In the genomic region with DNA sequence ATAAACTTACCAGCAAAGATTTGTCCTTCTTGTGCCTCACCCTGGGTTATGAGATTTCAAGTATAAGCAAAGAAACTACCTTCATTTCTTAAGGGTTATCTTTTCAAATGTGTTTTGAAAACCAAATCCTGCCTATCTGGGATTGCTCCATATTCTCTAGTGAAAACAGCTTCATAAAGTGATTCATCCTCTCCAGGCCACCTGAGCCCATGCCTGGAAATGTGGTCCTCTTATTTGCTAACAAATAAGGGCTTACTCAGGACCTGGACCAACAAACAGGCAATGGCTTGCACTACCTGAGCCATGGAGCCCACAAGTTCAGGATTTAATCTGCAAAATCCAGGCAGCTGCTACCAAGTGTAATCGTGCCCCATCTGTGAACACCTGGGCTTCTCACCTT, we compare ENCODE assay signal across 18 cellular contexts.
DNase-seq lines count a peak whose midpoint lies in the region; ATAC-seq, FAIRE-seq and TF ChIP-seq lines count a peak whose summit lies in the region.
"Had no signal": no experiment of that assay in that cellular context is flagged by ENCODE, and none has a peak within 500 bp of the region (broad histone marks: within the 10 kb centered on the region; RNA-seq: fewer than 3 reads in every experiment).

No MANE protein-coding gene starts in this region.

- H3K9ac ChIP-seq in IMR-90 (ENCODE audit: low read depth, low read length) (no peak overlapping the region), mesenchymal stem cell (ENCODE audit: low read length) (no peak overlapping the region)

- no peak for TF ChIP-seq POLR2A in GM12892 (IDR thresholded peaks at IDR 0.05; ENCODE audit: low read depth, low read length)
- TF ChIP-seq POLR2A in IMR-90 (IDR thresholded peaks at IDR 0.05; ENCODE audit: low read depth, low read length) = no peak

- H3K79me1 ChIP-seq in IMR-90 (ENCODE audit: low read depth in 1 of 2, low read length in 2 of 2) (no peaks in the 10 kb centered on the region), mesenchymal stem cell (replicated peaks; ENCODE audit: low read length, poor library complexity, severe bottlenecking) (no peaks in the 10 kb centered on the region)

- intact Hi-C loops in IMR-90 (cut with micrococcal nuclease) = no loop called here

- in situ Hi-C loops in IMR-90 (cut with MboI; ENCODE audit: low sequenced_read_pairs) = no loop called here

- BruUV-seq in IMR-90 (replicated peaks; lab: Mats Ljungman, UMichigan) = no TSS peak

- whole genome bisulfite sequencing in IMR-90 (ENCODE audit: extremely low coverage in 2 of 2, insufficient read length in 1 of 2), 2 experiments = no CpG with 5 or more reads among the region's 1 CpG
- WGBS in mesenchymal stem cell = 100% methylated on average over 1 of the region's 1 CpG

- H3K27ac ChIP-seq in IMR-90 (ENCODE audit: insufficient read depth, low read length) (no peak overlapping the region), mesenchymal stem cell (ENCODE audit: low read length, poor library complexity, severe bottlenecking) (no peak overlapping the region)

- no peaks in the 10 kb centered on the region for H4K20me1 ChIP-seq in IMR-90 (ENCODE audit: insufficient read depth, low read length)

- H3K4me1 ChIP-seq in IMR-90 (ENCODE audit: control insufficient read depth, insufficient read depth, low read length) (peaks cover 5% of the 10 kb centered on the region), mesenchymal stem cell (ENCODE audit: control insufficient read depth, insufficient read depth, low read depth, low read length) (no peaks in the 10 kb centered on the region)

- H3K9me3 ChIP-seq in IMR-90 (ENCODE audit: control insufficient read depth, insufficient read depth, low read length) (no peaks in the 10 kb centered on the region), mesenchymal stem cell (ENCODE audit: control insufficient read depth, low read length) (no peaks in the 10 kb centered on the region)

- H3K23ac ChIP-seq in IMR-90 (ENCODE audit: low read depth, low read length) (no peak overlapping the region), mesenchymal stem cell (ENCODE audit: low read length in 2 of 2) (no peak overlapping the region)

- no peaks in the 10 kb centered on the region for H3K27me3 ChIP-seq in IMR-90 (ENCODE audit: control insufficient read depth, insufficient read depth, low read length)
- H3K27me3 ChIP-seq in bronchial epithelial cell (ENCODE audit: control insufficient read depth, insufficient read depth, low read length) = no peaks in the 10 kb centered on the region
- H3K27me3 ChIP-seq in mesenchymal stem cell (ENCODE audit: control insufficient read depth in 1 of 2, insufficient read depth in 1 of 2, low read length in 2 of 2) = no peaks in the 10 kb centered on the region

- no peaks in the 10 kb centered on the region for H3K36me3 ChIP-seq in IMR-90 (ENCODE audit: control insufficient read depth, insufficient read depth, low read length)
- no peaks in the 10 kb centered on the region for H3K36me3 ChIP-seq in bronchial epithelial cell (ENCODE audit: control insufficient read depth, insufficient read depth, low read length)
- H3K36me3 ChIP-seq in mesenchymal stem cell (ENCODE audit: control insufficient read depth in 1 of 2, insufficient read depth in 2 of 2, low read depth in 1 of 2, low read length in 2 of 2) = no peaks in the 10 kb centered on the region

- H2AFZ ChIP-seq in IMR-90 (replicated peaks; ENCODE audit: low read length, poor library complexity) = no peak overlapping the region
- H2AFZ ChIP-seq in mesenchymal stem cell (ENCODE audit: low read depth, low read length) = no peak overlapping the region
- H2AFZ ChIP-seq: GM23338 had no signal

- no peak overlapping the region for H3K4me2 ChIP-seq in IMR-90 (ENCODE audit: low read depth, low read length)
- H3K4me2 ChIP-seq in mesenchymal stem cell (ENCODE audit: low read length, poor library complexity, severe bottlenecking) = no peak overlapping the region
- H3K4me2 ChIP-seq: GM23338 had no signal

- H2BK20ac ChIP-seq in IMR-90 (ENCODE audit: low read depth, low read length) = no peak overlapping the region; the same call in 1 of the 2 replicates

- H2BK120ac ChIP-seq in IMR-90 (ENCODE audit: low read depth, low read length) = no peak overlapping the region
- no peak overlapping the region for H2BK120ac ChIP-seq in mesenchymal stem cell (ENCODE audit: low read depth, low read length)

- H3K4ac ChIP-seq in IMR-90 (ENCODE audit: low read depth, low read length) (no peak overlapping the region), mesenchymal stem cell (ENCODE audit: low read depth in 1 of 2, low read length in 2 of 2) (no peak overlapping the region)

- H2AK5ac ChIP-seq in IMR-90 (ENCODE audit: low read depth, low read length) (peak overlapping the region; percentile 22; the same call in 1 of the 2 replicates), mesenchymal stem cell (ENCODE audit: low read length, severe bottlenecking) (peak overlapping the region; percentile 44)

- DNase-seq in GM12892 (ENCODE audit: insufficient read length) = no peak
- no peak for DNase-seq in IMR-90
- DNase-seq in bronchial epithelial cell (ENCODE audit: low read depth) = peak; percentile 81
- no peak for DNase-seq in mesenchymal stem cell
- no peak for DNase-seq in NCI-H524 treated with DMSO at 0.1 percent for 48 hours (lab: John Stamatoyannopoulos, UW)
- no peak for DNase-seq in NCI-H1436 (lab: John Stamatoyannopoulos, UW)
- DNase-seq: C1 segment of cervical spinal cord; Calu3; CD4-positive, alpha-beta memory T cell; COR-L47; DMS79; EL; GDM1; H9 had no signal

- no peak overlapping the region for H3K14ac ChIP-seq in IMR-90 (replicated peaks; ENCODE audit: low read depth, low read length)
- no peak overlapping the region for H3K14ac ChIP-seq in mesenchymal stem cell (ENCODE audit: low read length in 2 of 2)

- POLR2A ChIA-PET in IMR-90 (lab: Charles Lee; ENCODE audit: unreplicated experiment) = no interaction called here

- no peak for TF ChIP-seq RAD21 in IMR-90 (IDR thresholded peaks at IDR 0.05; ENCODE audit: low read length)

- no peak overlapping the region for H2BK5ac ChIP-seq in IMR-90 (ENCODE audit: low read depth, low read length, poor library complexity, severe bottlenecking)
- no peak overlapping the region for H2BK5ac ChIP-seq in mesenchymal stem cell (ENCODE audit: low read depth, low read length, poor library complexity, severe bottlenecking)

- H4K5ac ChIP-seq in IMR-90 (ENCODE audit: low read depth, low read length) = peak overlapping the region; percentile 12; the same call in 1 of the 2 replicates

- no peak overlapping the region for H4K8ac ChIP-seq in IMR-90 (ENCODE audit: low read depth in 2 of 2, low read length in 2 of 2)
- no peak overlapping the region for H4K8ac ChIP-seq in mesenchymal stem cell (ENCODE audit: low read length)

- TF ChIP-seq CTCF in IMR-90 (conservative IDR thresholded peaks at IDR 0.05; ENCODE audit: low read depth, low read length) (no peak), bronchial epithelial cell (IDR thresholded peaks at IDR 0.05; ENCODE audit: insufficient read depth, low read length, severe bottlenecking) (no peak)

- H3K18ac ChIP-seq in IMR-90 (ENCODE audit: low read depth, low read length) = peak overlapping the region; percentile 9
- H3K18ac ChIP-seq in mesenchymal stem cell (ENCODE audit: low read depth in 1 of 2, low read length in 2 of 2) = no peak overlapping the region

- peak overlapping the region; percentile 11; the same call in 1 of the 2 replicates for H4K91ac ChIP-seq in IMR-90 (ENCODE audit: insufficient read depth, low read depth, low read length)
- no peak overlapping the region for H4K91ac ChIP-seq in mesenchymal stem cell (ENCODE audit: low read length)

- H2BK15ac ChIP-seq in IMR-90 (ENCODE audit: low read depth, low read length) (0 out of 3 replicates have a peak overlapping the region, but pooled peaks have one; percentile 61), mesenchymal stem cell (ENCODE audit: low read depth, poor library complexity, severe bottlenecking) (no peak overlapping the region)

- FAIRE-seq in GM12892 (lab: Jason Lieb, UNC) (peak; percentile 67), bronchial epithelial cell (lab: Jason Lieb, UNC) (no peak)
- FAIRE-seq: GM12878, GM18507 had no signal

- ATAC-seq in IMR-90 (ENCODE audit: low read depth) = no peak
- ATAC-seq: GM12878, GM23338, HCT116 had no signal

- dilution Hi-C loops in IMR-90 (cut with HindIII; ENCODE audit: low sequenced_read_pairs, unreplicated experiment) = no loop called here

- H2AK9ac ChIP-seq in IMR-90 (replicated peaks; ENCODE audit: low read depth, low read length, poor library complexity) = no peak overlapping the region

- CTCF ChIA-PET in IMR-90 (lab: Yijun Ruan, JAX) = no interaction called here

- peaks cover 4% of the 10 kb centered on the region for H3K9me1 ChIP-seq in IMR-90 (ENCODE audit: insufficient read depth, low read length)

- no peak overlapping the region for H3K56ac ChIP-seq in IMR-90 (ENCODE audit: extremely low read depth, insufficient read depth, low read length)

- H3K4me3 ChIP-seq in IMR-90 (ENCODE audit: insufficient read depth, low read depth, low read length) (no peak overlapping the region), bronchial epithelial cell (ENCODE audit: low read depth, low read length) (no peak overlapping the region), mesenchymal stem cell (ENCODE audit: insufficient read depth in 1 of 2, low read depth in 1 of 2, low read length in 2 of 2) (no peak overlapping the region)
- H3K4me3 ChIP-seq: GM12878, GM23338 had no signal

- no peak overlapping the region for H2BK12ac ChIP-seq in mesenchymal stem cell (ENCODE audit: low read length in 2 of 2)

TF ChIP-seq in IMR-90, 13 proteins besides CTCF, POLR2A, EP300 and RAD21 (continues in another document):
- TF ChIP-seq FOS (IDR thresholded peaks at IDR 0.05; ENCODE audit: low read depth, low read length) = no peak
- no peak for TF ChIP-seq SMC3 (IDR thresholded peaks at IDR 0.05; ENCODE audit: low read depth, low read length)
- no peak for TF ChIP-seq MAFK (IDR thresholded peaks at IDR 0.05; ENCODE audit: low read depth, low read length)
- TF ChIP-seq, protein P1, sequence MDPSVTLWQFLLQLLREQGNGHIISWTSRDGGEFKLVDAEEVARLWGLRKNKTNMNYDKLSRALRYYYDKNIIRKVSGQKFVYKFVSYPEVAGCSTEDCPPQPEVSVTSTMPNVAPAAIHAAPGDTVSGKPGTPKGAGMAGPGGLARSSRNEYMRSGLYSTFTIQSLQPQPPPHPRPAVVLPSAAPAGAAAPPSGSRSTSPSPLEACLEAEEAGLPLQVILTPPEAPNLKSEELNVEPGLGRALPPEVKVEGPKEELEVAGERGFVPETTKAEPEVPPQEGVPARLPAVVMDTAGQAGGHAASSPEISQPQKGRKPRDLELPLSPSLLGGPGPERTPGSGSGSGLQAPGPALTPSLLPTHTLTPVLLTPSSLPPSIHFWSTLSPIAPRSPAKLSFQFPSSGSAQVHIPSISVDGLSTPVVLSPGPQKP (IDR thresholded peaks at IDR 0.05; ENCODE audit: borderline replicate concordance, low read depth, low read length) = no peak
- no peak for TF ChIP-seq CEBPB (IDR thresholded peaks at IDR 0.05; ENCODE audit: low read depth, low read length)
- TF ChIP-seq CHD1 (IDR thresholded peaks at IDR 0.05; ENCODE audit: low read depth, low read length) = no peak
- no peak for TF ChIP-seq MAZ (IDR thresholded peaks at IDR 0.05; ENCODE audit: borderline replicate concordance, low read depth, low read length)
- no peak for TF ChIP-seq NFE2L2 (IDR thresholded peaks at IDR 0.05; ENCODE audit: low read depth, low read length)
- TF ChIP-seq BHLHE40 (IDR thresholded peaks at IDR 0.05; ENCODE audit: low read depth, low read length) = no peak
